Comparison of ENCODE assay signal across 10 cellular contexts in genomic region chr4:150126201-150126879, GRCh38. TPM values are rescaled to one million over a fixed set of nuclear protein-coding genes. Genes with fewer than 3 reads are reported as not detected.
DNase-seq lines count a peak whose midpoint lies in the region; ATAC-seq, FAIRE-seq and TF ChIP-seq lines count a peak whose summit lies in the region.
"Had no signal": no experiment of that assay in that cellular context is flagged by ENCODE, and none has a peak within 500 bp of the region (broad histone marks: within the 10 kb centered on the region; RNA-seq: fewer than 3 reads in every experiment).

No MANE protein-coding gene starts in this region.

- TF ChIP-seq POLR2A in A549 (IDR thresholded peaks at IDR 0.05; ENCODE audit: low read length) = no peak

- POLR2A ChIA-PET in A549 (lab: Yijun Ruan, JAX) = no interaction called here
- POLR2A ChIA-PET in naive thymus-derived CD8-positive, alpha-beta T cell (lab: Charles Lee) = no interaction called here

- H3K36me3 Mint-ChIP-seq in chondrocyte (ENCODE audit: low read depth) = peaks cover 15% of the 10 kb centered on the region
- no peaks in the 10 kb centered on the region for H3K36me3 Mint-ChIP-seq in naive thymus-derived CD8-positive, alpha-beta T cell

- TF ChIP-seq EP300 in A549 (IDR thresholded peaks at IDR 0.05) = no peak

- H3K4me1 Mint-ChIP-seq in chondrocyte (ENCODE audit: low read depth) = peaks cover 55% of the 10 kb centered on the region
- no peaks in the 10 kb centered on the region for H3K4me1 Mint-ChIP-seq in stimulated activated naive CD8-positive, alpha-beta T cell treated with anti-CD3 and anti-CD28 coated beads, Interleukin-15, amount 100 ng/mL, for 72 hours
- H3K4me1 Mint-ChIP-seq in naive thymus-derived CD8-positive, alpha-beta T cell = peaks cover 0 to 12% (median 0%) of the 10 kb centered on the region in 4 donors

- TF ChIP-seq RAD21 in A549 (conservative IDR thresholded peaks at IDR 0.05 in 1 of 2, IDR thresholded peaks at IDR 0.05 in 1 of 2) = no peak

- peak overlapping the region; percentile 45 for H3K4me2 ChIP-seq in A549

- FAIRE-seq in A549 (lab: Jason Lieb, UNC) = no peak
- FAIRE-seq: GM18507 had no signal

- no peak for TF ChIP-seq CTCF in A549 (IDR thresholded peaks at IDR 0.05)
- no peak for TF ChIP-seq CTCF in chondrocyte (IDR thresholded peaks at IDR 0.05)

- no peak overlapping the region for H3K4me3 Mint-ChIP-seq in chondrocyte (ENCODE audit: unreplicated experiment)
- no peak overlapping the region for H3K4me3 Mint-ChIP-seq in stimulated activated naive CD8-positive, alpha-beta T cell treated with anti-CD3 and anti-CD28 coated beads, Interleukin-15, amount 100 ng/mL, for 72 hours
- peak overlapping the region in 1 of 10 donors; percentile 22 for H3K4me3 Mint-ChIP-seq in naive thymus-derived CD8-positive, alpha-beta T cell

- WGBS in A549 (ENCODE audit: missing lambda C conversion rate) = 50% methylated on average over 3 of the region's 3 CpGs

- H3K27me3 Mint-ChIP-seq in chondrocyte (ENCODE audit: low read depth) = no peaks in the 10 kb centered on the region
- H3K27me3 Mint-ChIP-seq in stimulated activated naive CD8-positive, alpha-beta T cell treated with anti-CD3 and anti-CD28 coated beads, Interleukin-15, amount 100 ng/mL, for 72 hours = peaks cover 11% of the 10 kb centered on the region
- peaks cover 5 to 24% (median 10%) of the 10 kb centered on the region in 5 donors for H3K27me3 Mint-ChIP-seq in naive thymus-derived CD8-positive, alpha-beta T cell

- H3K9me3 ChIP-seq in A549 = peaks cover 11% of the 10 kb centered on the region; the same call in 2 of the 3 replicates

- DNase-seq in A549 (ENCODE audit: low read depth in 1 of 2, low spot score in 1 of 2) (no peak), LHCN-M2 (ENCODE audit: low read depth) (peak; percentile 78), chondrocyte (ENCODE audit: low spot score) (no peak), NCI-H774 (lab: John Stamatoyannopoulos, UW) (no peak)
- no peak for DNase-seq in stimulated activated CD4-positive, alpha-beta T cell treated with anti-CD3 and anti-CD28 coated beads, Interleukin-2, amount 100 ng/mL, for 24 hours
- no peak for DNase-seq in stimulated activated naive CD8-positive, alpha-beta T cell treated with anti-CD3 and anti-CD28 coated beads, Interleukin-15, amount 100 ng/mL, for 72 hours
- DNase-seq in naive thymus-derived CD8-positive, alpha-beta T cell = no peak
- DNase-seq: ACHN had no signal

- no peak for ATAC-seq in A549
- ATAC-seq in GM21390 (IDR thresholded peaks at IDR 0.05; ENCODE audit: unreplicated experiment) = peak; percentile 43
- no peak for ATAC-seq in stimulated activated naive CD8-positive, alpha-beta T cell treated with anti-CD3 and anti-CD28 coated beads, Interleukin-15, amount 100 ng/mL, for 72 hours
- ATAC-seq in naive thymus-derived CD8-positive, alpha-beta T cell = no peak

- peaks cover 70% of the 10 kb centered on the region for H3K4me1 ChIP-seq in A549

- CTCF ChIA-PET in A549 (lab: Yijun Ruan, JAX) = no interaction called here

- peak overlapping the region; percentile 62 for H3K27ac Mint-ChIP-seq in chondrocyte (ENCODE audit: unreplicated experiment)
- H3K27ac Mint-ChIP-seq in stimulated activated naive CD8-positive, alpha-beta T cell treated with anti-CD3 and anti-CD28 coated beads, Interleukin-15, amount 100 ng/mL, for 72 hours = no peak overlapping the region
- no peak overlapping the region for H3K27ac Mint-ChIP-seq in naive thymus-derived CD8-positive, alpha-beta T cell

- peak overlapping the region; percentile 2 to 72; a peak in 4 of 6 replicates for H3K27ac ChIP-seq in A549

- no peak overlapping the region for H3K4me3 ChIP-seq in A549

- peaks cover 11% of the 10 kb centered on the region for H3K9me3 Mint-ChIP-seq in chondrocyte (ENCODE audit: low read depth)
- H3K9me3 Mint-ChIP-seq in stimulated activated naive CD8-positive, alpha-beta T cell treated with anti-CD3 and anti-CD28 coated beads, Interleukin-15, amount 100 ng/mL, for 72 hours = no peaks in the 10 kb centered on the region
- H3K9me3 Mint-ChIP-seq in naive thymus-derived CD8-positive, alpha-beta T cell = peaks cover 0 to 5% (median 0%) of the 10 kb centered on the region in 9 donors

TF ChIP-seq in A549, 52 proteins besides CTCF, POLR2A, EP300 and RAD21:
- TF ChIP-seq ELK1 (IDR thresholded peaks at IDR 0.05; ENCODE audit: low read depth, low read length) (no peak), CEBPB (IDR thresholded peaks at IDR 0.05) (0 out of 4 replicates have a peak, but pooled peaks of 1 of the 2 experiments have one; percentile 6)

RNA-seq across cellular contexts. Expression of gene DCLK2, which starts 48.1 kb away (rescaled TPM):
- polyA plus RNA-seq in A549 (2011; rRNA removed) (8.1 and 8.2 TPM in 2 replicates), A549 (2017; fragmentation: RNase III; extraction: RNeasy Plus Mini Kit Qiagen cat#74134 plus additional on column Dnase treatment) (10.3 to 13.0 TPM (median 11.6 TPM) in 3 replicates)
- polyA plus RNA-seq in A549 (2012; cell fraction: cytosol; rRNA removed) = 5.2 and 6.8 TPM in 2 replicates
- polyA plus RNA-seq in A549 (2012; cell fraction: nucleus; rRNA removed) = 12.1 and 14.2 TPM in 2 replicates
- 10.2 and 14.9 TPM in 2 replicates for polyA minus RNA-seq in A549 (2011; rRNA and poly(A)+ RNA removed)
- total RNA-seq in LHCN-M2 (2014; rRNA removed) (2.8 and 2.9 TPM in 2 replicates), chondrocyte (17.7 to 20.0 TPM (median 18.7 TPM) in 3 replicates)
- polyA plus RNA-seq in LHCN-M2 (2012) = 12.3 TPM
- total RNA-seq in naive thymus-derived CD8-positive, alpha-beta T cell = not detected
- polyA plus RNA-seq in naive thymus-derived CD8-positive, alpha-beta T cell = under 1 TPM in 1 of 3 donors, not detected in 2; 0.20 TPM
